42 cellular contexts compared by ENCODE assay signal in genomic region chr6:159934181-159934580, GRCh38. TPM values are rescaled to one million over a fixed set of nuclear protein-coding genes. Genes with fewer than 3 reads are reported as not detected.
DNase-seq lines count a peak whose midpoint lies in the region; ATAC-seq, FAIRE-seq and TF ChIP-seq lines count a peak whose summit lies in the region.
"Had no signal": no experiment of that assay in that cellular context is flagged by ENCODE, and none has a peak within 500 bp of the region (broad histone marks: within the 10 kb centered on the region; RNA-seq: fewer than 3 reads in every experiment).

No MANE protein-coding gene starts in this region.

- no peaks in the 10 kb centered on the region for H4K20me1 ChIP-seq in GM23248 (ENCODE audit: insufficient read depth)

- intact Hi-C loops in thyroid gland (cut with DNase I) = no loop called here

- no peaks in the 10 kb centered on the region for H3K36me3 ChIP-seq in GM23248 (ENCODE audit: low read depth)
- H3K36me3 ChIP-seq in thyroid gland = no peaks in the 10 kb centered on the region
- H3K36me3 ChIP-seq: heart left ventricle, lower lobe of right lung, neutrophil, SJCRH30, WERI-Rb-1 had no signal

- no peaks in the 10 kb centered on the region for H3K9me2 ChIP-seq in GM23248 (ENCODE audit: insufficient read depth)

- H3K9me3 Mint-ChIP-seq in activated naive CD8-positive, alpha-beta T cell treated with anti-CD3 and anti-CD28 coated beads, Interleukin-2, amount 50 U/mL, for 24 hours = no peaks in the 10 kb centered on the region

- no peak for FAIRE-seq in D721Med (lab: Jason Lieb, UNC)
- FAIRE-seq: K562 had no signal

- H3K27me3 ChIP-seq in GM23248 (replicated peaks; ENCODE audit: insufficient read depth) (no peaks in the 10 kb centered on the region), thyroid gland (no peaks in the 10 kb centered on the region)
- H3K27me3 ChIP-seq: heart left ventricle, SJCRH30 had no signal

- H3K9me3 ChIP-seq in GM23248 (ENCODE audit: low read depth) (no peaks in the 10 kb centered on the region), thyroid gland (no peaks in the 10 kb centered on the region)
- H3K9me3 ChIP-seq: lower lobe of right lung, neutrophil had no signal

- no peaks in the 10 kb centered on the region for H3K36me3 Mint-ChIP-seq in activated naive CD8-positive, alpha-beta T cell treated with anti-CD3 and anti-CD28 coated beads, Interleukin-2, amount 50 U/mL, for 24 hours (ENCODE audit: low read depth)
- H3K36me3 Mint-ChIP-seq: naive thymus-derived CD4-positive, alpha-beta T cell; stimulated activated memory B cell treated with anti-CD40 and anti-IgM and Interleukin-4, amounts not matched to agents 10 μg/mL and 1 μg/mL and 100 μg/mL, for 72 hours had no signal

- peaks cover 14% of the 10 kb centered on the region for H3F3A ChIP-seq in GM23248 (ENCODE audit: insufficient read depth)

- DNase-seq in GM23248 (peak; percentile 39), astrocyte of the spinal cord (ENCODE audit: low read depth, low spot score) (peak; percentile 29), iris pigment epithelial cell (ENCODE audit: low read depth) (peak; percentile 47), thyroid gland (no peak), D721Med (ENCODE audit: insufficient read length, low spot score) (no peak)
- DNase-seq in activated naive CD8-positive, alpha-beta T cell treated with anti-CD3 and anti-CD28 coated beads, Interleukin-2, amount 50 U/mL, for 24 hours = no peak
- DNase-seq: ACHN; activated CD4-positive, alpha-beta T cell treated with anti-CD3 and anti-CD28 coated beads for 48 hours; activated CD8-positive, alpha-beta memory T cell treated with anti-CD3 and anti-CD28 coated beads for 24 hours; activated naive CD4-positive, alpha-beta T cell treated with anti-CD3 and anti-CD28 coated beads, Interleukin-2, amount 50 U/mL, for 16 hours; activated T-cell treated with anti-CD3 and anti-CD28 coated beads for 4 hours; amygdala; cortex of kidney; DMS53; effector memory CD4-positive, alpha-beta T cell; erythroblast; GF-D8; GOT3; heart left ventricle; lower lobe of right lung; naive thymus-derived CD4-positive, alpha-beta T cell; NCI-H1092 treated with DMSO at 0.1 percent for 48 hours; NCI-H187; NCI-H2171 treated with DMSO at 0.1 percent for 48 hours; NCI-H510A treated with DMSO at 0.1 percent for 48 hours; RPMI8226; SJCRH30; stimulated activated CD4-positive, alpha-beta T cell treated with anti-CD3 and anti-CD28 coated beads, Interleukin-15, amount 100 ng/mL, for 24 hours; WERI-Rb-1 had no signal

- no peak overlapping the region for H3K9ac ChIP-seq in GM23248

- no peak overlapping the region for H3K4me3 ChIP-seq in GM23248
- H3K4me3 ChIP-seq in astrocyte of the spinal cord (ENCODE audit: low read depth, low read length) = no peak overlapping the region
- no peak overlapping the region for H3K4me3 ChIP-seq in thyroid gland (replicated peaks in 1 of 3)
- H3K4me3 ChIP-seq: heart left ventricle, K562, lower lobe of right lung, SJCRH30 had no signal

- in situ Hi-C loops in GM23248 (cut with MboI) = no loop called here
- in situ Hi-C loops in astrocyte of the spinal cord (cut with HindIII; ENCODE audit: low sequenced_read_pairs) = no loop called here

- H2AFZ ChIP-seq in GM23248 = no peak overlapping the region

- peaks cover 32% of the 10 kb centered on the region for H3K4me1 Mint-ChIP-seq in activated naive CD8-positive, alpha-beta T cell treated with anti-CD3 and anti-CD28 coated beads, Interleukin-2, amount 50 U/mL, for 24 hours

- peaks cover 4% of the 10 kb centered on the region for H3K27me3 Mint-ChIP-seq in activated naive CD8-positive, alpha-beta T cell treated with anti-CD3 and anti-CD28 coated beads, Interleukin-2, amount 50 U/mL, for 24 hours

- WGBS in GM23248 (ENCODE audit: low coverage in 1 of 2, low lambda C conversion rate in 2 of 2, missing lambda C conversion rate in 2 of 2), 2 experiments = 85% methylated on average over 4 of the region's 4 CpGs
- WGBS in thyroid gland, 2 donors = 93 to 96% methylated on average over 4 of the region's 4 CpGs

- ATAC-seq in GM18909 (IDR thresholded peaks at IDR 0.05; ENCODE audit: poor library complexity, unreplicated experiment) = no peak
- no peak for ATAC-seq in activated naive CD8-positive, alpha-beta T cell treated with anti-CD3 and anti-CD28 coated beads, Interleukin-2, amount 50 U/mL, for 24 hours
- ATAC-seq: K562; lower lobe of right lung; naive thymus-derived CD4-positive, alpha-beta T cell; stimulated activated memory B cell treated with anti-CD40 and anti-IgM and Interleukin-4, amounts not matched to agents 10 μg/mL and 1 μg/mL and 100 μg/mL, for 72 hours had no signal

- H3K4me1 ChIP-seq in GM23248 (ENCODE audit: insufficient read depth) (peaks cover 7% of the 10 kb centered on the region; the same call in 1 of the 2 replicates), thyroid gland (peaks cover 29 to 30% of the 10 kb centered on the region in 2 donors)
- H3K4me1 ChIP-seq: SJCRH30 had no signal

- H3K79me2 ChIP-seq in GM23248 (ENCODE audit: insufficient read depth) = no peaks in the 10 kb centered on the region

- no peak overlapping the region for H3K4me3 Mint-ChIP-seq in activated naive CD8-positive, alpha-beta T cell treated with anti-CD3 and anti-CD28 coated beads, Interleukin-2, amount 50 U/mL, for 24 hours
- H3K4me3 Mint-ChIP-seq: naive thymus-derived CD4-positive, alpha-beta T cell; stimulated activated memory B cell treated with anti-CD40 and anti-IgM and Interleukin-4, amounts not matched to agents 10 μg/mL and 1 μg/mL and 100 μg/mL, for 72 hours had no signal

- H3K27ac Mint-ChIP-seq in activated naive CD8-positive, alpha-beta T cell treated with anti-CD3 and anti-CD28 coated beads, Interleukin-2, amount 50 U/mL, for 24 hours = no peak overlapping the region
- H3K27ac Mint-ChIP-seq: activated T-helper 2 cell treated with anti-CD3 and anti-CD28 coated beads, Interferon-gamma antibody, Interleukin-2, Interleukin-4, amounts not matched to agents 10 μg/mL and 5 μg/mL and 100 μg/mL, durations not matched to agents 14 hours and 24 hours and 36 hours; naive thymus-derived CD4-positive, alpha-beta T cell; stimulated activated memory B cell treated with anti-CD40 and anti-IgM and Interleukin-4, amounts not matched to agents 10 μg/mL and 1 μg/mL and 100 μg/mL, for 72 hours had no signal

- no peak overlapping the region for H3K27ac ChIP-seq in GM23248
- H3K27ac ChIP-seq in thyroid gland = peak overlapping the region; percentile 65 to 83 (median 80)
- H3K27ac ChIP-seq: heart left ventricle, lower lobe of right lung, neutrophil, SJCRH30, WERI-Rb-1 had no signal

- H3K4me2 ChIP-seq in GM23248 (ENCODE audit: unreplicated experiment) = no peak overlapping the region

- no peak for TF ChIP-seq POLR2A in thyroid gland (IDR thresholded peaks at IDR 0.05)

- TF ChIP-seq CTCF in astrocyte of the spinal cord (IDR thresholded peaks at IDR 0.05; ENCODE audit: low read depth, low read length) (no peak), thyroid gland (IDR thresholded peaks at IDR 0.05) (no peak), D721Med (IDR thresholded peaks at IDR 0.05; ENCODE audit: insufficient read depth, missing control alignments) (no peak)

RNA-seq across cellular contexts. Expression of gene IGF2R, which starts 34.7 kb away (rescaled TPM):
- 30.9 TPM in 2 replicates for total RNA-seq in GM23248 (2014; rRNA removed; shearing (Covaris generic))
- 8.1 and 8.8 TPM in 2 replicates for polyA plus RNA-seq in GM23248 (2016; fragmentation: Nextera tagmentation; extraction: Ambion mirVana)
- 100 to 1,000 TPM in 2 of 4 donors, 10 to 100 TPM in 2; 82.1 to 104 (median 94.2) TPM for total RNA-seq in thyroid gland

RNA-seq across cellular contexts. Expression of gene MAS1, which starts 43.4 kb away (rescaled TPM):
- not detected in 2 replicates for total RNA-seq in GM23248 (2014; rRNA removed; shearing (Covaris generic))
- polyA plus RNA-seq in GM23248 (2016; fragmentation: Nextera tagmentation; extraction: Ambion mirVana) = not detected in 2 replicates
- total RNA-seq in thyroid gland = not detected
- total RNA-seq: activated T-helper 2 cell treated with anti-CD3 and anti-CD28 coated beads, Interferon-gamma antibody, Interleukin-2, Interleukin-4, amounts not matched to agents 10 μg/mL and 5 μg/mL and 100 μg/mL, durations not matched to agents 14 hours and 24 hours and 36 hours; fibroblast of villous mesenchyme; HT-29; K562; kidney epithelial cell; lower lobe of right lung; M059J; naive thymus-derived CD4-positive, alpha-beta T cell; pulmonary artery endothelial cell; subcutaneous adipose tissue had no signal
- polyA plus RNA-seq: BJ; heart left ventricle; K562; naive thymus-derived CD4-positive, alpha-beta T cell; urinary bladder had no signal

Comparison
In these comparisons a context has a peak if more than half of its experiments do, and no peak if none do; other contexts are left out.
1. DNase-seq: peak in GM23248 (single experiment), astrocyte of the spinal cord (single experiment) and iris pigment epithelial cell (single experiment); none in thyroid gland (0 of 2), D721Med (single experiment) and activated naive CD8-positive, alpha-beta T cell treated with anti-CD3 and anti-CD28 coated beads, Interleukin-2, amount 50 U/mL, for 24 hours (single experiment).